Comparison of ENCODE assay signal across 7 cellular contexts in the genomic region with DNA sequence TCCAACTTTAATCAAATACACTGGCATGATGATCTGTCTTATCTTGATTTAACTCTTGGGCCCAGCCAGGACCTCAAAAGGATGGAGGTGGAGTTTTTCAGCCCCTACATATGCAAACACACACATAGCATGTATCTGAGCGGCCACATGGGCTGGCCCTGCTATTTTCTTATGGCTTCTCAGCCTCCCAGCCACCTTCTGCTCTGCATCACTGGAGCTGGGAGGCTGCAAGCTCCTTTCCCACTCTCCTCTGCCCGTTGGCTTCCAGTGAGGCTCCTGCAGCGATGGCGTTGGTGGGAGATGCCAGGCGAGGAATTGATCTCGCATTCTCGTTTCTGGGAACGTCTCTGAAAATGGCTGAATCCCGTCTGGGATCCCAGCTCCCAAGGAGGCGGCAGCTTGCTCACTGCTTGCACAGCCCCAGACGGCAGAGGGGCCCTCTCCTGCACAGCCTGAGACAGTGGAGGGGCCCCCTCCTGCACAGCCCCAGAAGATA. TPM values are rescaled to one million over a fixed set of nuclear protein-coding genes. Genes with fewer than 3 reads are reported as not detected.
DNase-seq lines count a peak whose midpoint lies in the region; ATAC-seq and TF ChIP-seq lines count a peak whose summit lies in the region.

No MANE protein-coding gene starts in this region.

- DNase-seq in ascending aorta (ENCODE audit: low spot score in 2 of 2): no peak
- DNase-seq in right lobe of liver: no peak

- no peaks in the 10 kb centered on the region for H3K27me3 ChIP-seq in HUES64 (ENCODE audit: insufficient read depth, low read length)
- H3K27me3 ChIP-seq in ascending aorta: no peaks in the 10 kb centered on the region
- H3K27me3 ChIP-seq in right lobe of liver: no peaks in the 10 kb centered on the region

- TF ChIP-seq POLR2A in right lobe of liver (IDR thresholded peaks at IDR 0.05): no peak

- H3K4me1 ChIP-seq in HUES64 (ENCODE audit: insufficient read depth, low read length) (peaks cover 8% of the 10 kb centered on the region), ascending aorta (peaks cover 13 to 14% of the 10 kb centered on the region in 2 donors), right lobe of liver (peaks cover 0 to 12% (median 4%) of the 10 kb centered on the region in 4 donors)

- H3K4me3 ChIP-seq in HUES64 (ENCODE audit: low read length) (peak overlapping the region; percentile 98; the same call in 1 of the 2 replicates), ascending aorta (peak overlapping the region; percentile 79 to 85), right lobe of liver (peak overlapping the region; percentile 74 to 92 (median 78))

- intact Hi-C loops in ascending aorta (cut with DNase I) (loop anchor here (5.0 to 10.0 kb wide), 3 partner anchors 393 to 1317 kb away; a partner anchor contains a TSS), right lobe of liver (cut with DNase I) (no loop called here)

- H3K27ac ChIP-seq in HUES64 (ENCODE audit: low read depth, low read length) (no peak overlapping the region; the same call in 1 of the 2 replicates), ascending aorta (peak overlapping the region; percentile 91 to 94), right lobe of liver (peak overlapping the region; percentile 94 to 98 (median 94)), temporal lobe (ENCODE audit: low read depth, low read length) (peak overlapping the region; percentile 86)

- WGBS in HUES64: 84% methylated on average over 11 of the region's 11 CpGs
- 42% methylated on average over 7 of the region's 11 CpGs for WGBS in right lobe of liver (ENCODE audit: insufficient coverage, low coverage, low lambda C conversion rate, missing lambda C conversion rate)

- ATAC-seq in right lobe of liver (no peak), GM19463 (IDR thresholded peaks at IDR 0.05; ENCODE audit: unreplicated experiment) (no peak), GM19467 (IDR thresholded peaks at IDR 0.05; ENCODE audit: unreplicated experiment) (no peak), HG03025 (IDR thresholded peaks at IDR 0.05; ENCODE audit: low FRiP score, unreplicated experiment) (no peak)

- H3K36me3 ChIP-seq in HUES64 (ENCODE audit: insufficient read depth, low read length) (peaks cover 11% of the 10 kb centered on the region), ascending aorta (peaks cover 0 to 4% of the 10 kb centered on the region in 2 donors), right lobe of liver (no peaks in the 10 kb centered on the region)

- H3K9ac ChIP-seq in HUES64 (ENCODE audit: low read depth, low read length): peak overlapping the region; percentile 93

- TF ChIP-seq CTCF in ascending aorta (IDR thresholded peaks at IDR 0.05) (no peak), right lobe of liver (IDR thresholded peaks at IDR 0.05) (no peak)

- no peaks in the 10 kb centered on the region for H3K9me3 ChIP-seq in HUES64 (ENCODE audit: insufficient read depth, low read depth, low read length)
- no peaks in the 10 kb centered on the region for H3K9me3 ChIP-seq in ascending aorta
- H3K9me3 ChIP-seq in right lobe of liver: no peaks in the 10 kb centered on the region

RNA-seq across cellular contexts. Expression of a gene that starts 1.7 kb away (rescaled TPM):
- polyA plus RNA-seq in HUES64 (2013, experiment 1 of 2): 28.6 TPM
- polyA plus RNA-seq in HUES64 (2013, experiment 2 of 2): 26.6 TPM
- total RNA-seq in ascending aorta (20.1 TPM), right lobe of liver (10 to 100 TPM in 3 of 6 experiments, 1 to 10 TPM in 3; 5.1 to 18.6 (median 11.1) TPM), temporal lobe (14.5 TPM)

RNA-seq across cellular contexts. Expression of a gene that starts 28.7 kb away (rescaled TPM):
- polyA plus RNA-seq in HUES64 (2013, experiment 1 of 2): 0.40 TPM
- 0.44 TPM for polyA plus RNA-seq in HUES64 (2013, experiment 2 of 2)
- total RNA-seq in ascending aorta (141 TPM), right lobe of liver (10 to 100 TPM; 31.0 to 54.8 (median 41.1) TPM), temporal lobe (0.98 TPM)

RNA-seq across cellular contexts. Expression of a gene that starts 47.9 kb away (rescaled TPM):
- polyA plus RNA-seq in HUES64 (2013, experiment 1 of 2): 0.35 TPM
- 0.32 TPM for polyA plus RNA-seq in HUES64 (2013, experiment 2 of 2)
- not detected for total RNA-seq in ascending aorta
- total RNA-seq in right lobe of liver: 1 to 10 TPM in 2 of 6 experiments, not detected in 4; 1.2 to 2.0 TPM
- total RNA-seq in temporal lobe: 7.6 TPM

RNA-seq across cellular contexts. Expression of a gene that starts 54.8 kb away (rescaled TPM):
- 1.9 TPM for polyA plus RNA-seq in HUES64 (2013, experiment 1 of 2)
- 3.3 TPM for polyA plus RNA-seq in HUES64 (2013, experiment 2 of 2)
- not detected for total RNA-seq in ascending aorta
- total RNA-seq in right lobe of liver: under 1 TPM in 2 of 6 experiments, not detected in 4; 0.18 to 0.25 TPM
- 13.3 TPM for total RNA-seq in temporal lobe

RNA-seq across cellular contexts. Expression of a gene that starts 58.5 kb away (rescaled TPM):
- polyA plus RNA-seq in HUES64 (2013, experiment 1 of 2): 16.4 TPM
- 16.7 TPM for polyA plus RNA-seq in HUES64 (2013, experiment 2 of 2)
- total RNA-seq in ascending aorta: 80.5 TPM
- 10 to 100 TPM in 5 of 6 experiments, 1 to 10 TPM in 1; 9.6 to 18.9 (median 13.4) TPM for total RNA-seq in right lobe of liver
- total RNA-seq in temporal lobe: 25.3 TPM

Comparison
In these comparisons a context has a peak if more than half of its experiments do, and no peak if none do; other contexts are left out.
1. RNA of a gene that starts 28.7 kb away (total RNA-seq): 141 TPM in ascending aorta (single experiment) and 31.0 to 54.8 TPM in right lobe of liver; 0.98 TPM in temporal lobe (single experiment); every median in the first group is over 10 times any median in the second.
2. Peak in every context shown above with its lines, with median percentiles within 50 percentile points of each other: H3K4me3 ChIP-seq.